11 cellular contexts compared by ENCODE assay signal in genomic region chr2:112836695-112837117, GRCh38. TPM values are rescaled to one million over a fixed set of nuclear protein-coding genes. Genes with fewer than 3 reads are reported as not detected.
A peak's percentile ranks its signal among the peaks of the same experiment; 100 is the strongest.
DNase-seq lines count a peak whose midpoint lies in the region; ATAC-seq, FAIRE-seq and TF ChIP-seq lines count a peak whose summit lies in the region.
"Had no signal": no experiment of that assay in that cellular context is flagged by ENCODE, and none has a peak within 500 bp of the region (broad histone marks: within the 10 kb centered on the region; RNA-seq: fewer than 3 reads in every experiment).

Gene IL1B, minus strand, starts transcription at chr2:112836779. Its CDS starts 550 bp downstream, at chr2:112836229.

- H2AFZ ChIP-seq in GM12878 (ENCODE audit: control insufficient read depth, low read depth, low read length), result peak within 1 kb of the TSS; percentile 39

- no peaks in the 10 kb centered on the region for H3K9me3 Mint-ChIP-seq in memory B cell
- H3K9me3 Mint-ChIP-seq in activated T-helper 2 cell treated with anti-CD3 and anti-CD28 coated beads, Interferon-gamma antibody, Interleukin-2, Interleukin-4, amounts not matched to agents 10 μg/mL and 5 μg/mL and 100 μg/mL, durations not matched to agents 14 hours and 24 hours and 36 hours, result no peaks in the 10 kb centered on the region

- H3K4me3 Mint-ChIP-seq in memory B cell, result peak within 1 kb of the TSS; percentile 7
- no peak within 1 kb of the TSS for H3K4me3 Mint-ChIP-seq in activated T-helper 2 cell treated with anti-CD3 and anti-CD28 coated beads, Interferon-gamma antibody, Interleukin-2, Interleukin-4, amounts not matched to agents 10 μg/mL and 5 μg/mL and 100 μg/mL, durations not matched to agents 14 hours and 24 hours and 36 hours (ENCODE audit: low read depth)
- H3K4me3 Mint-ChIP-seq: activated CD8-positive, alpha-beta T cell treated with anti-CD3 and anti-CD28 coated beads, Interleukin-2, amount 10 ng/mL, durations not matched to agents 7 days and 5 days had no signal

- H3K4me3 ChIP-seq in MG63 (peak within 1 kb of the TSS; percentile 44), GM12878 (no peak within 1 kb of the TSS)

- TF ChIP-seq RAD21 in GM12878 (IDR thresholded peaks at IDR 0.05; ENCODE audit: insufficient read depth, low read depth, low read length), result no peak

- peak within 1 kb of the TSS; percentile 44 for H3K4me2 ChIP-seq in GM12878 (ENCODE audit: control insufficient read depth, insufficient read depth)

- RAD21 ChIA-PET in GM12878 (lab: Charles Lee; ENCODE audit: unreplicated experiment), result interaction anchor here (1.0 to 2.4 kb wide), 6 partner anchors 27 to 88 kb away, joined by 3 to 11 read pairs (median 6); no protein-coding TSS in a partner anchor

- H3K9me3 ChIP-seq in MG63, result no peaks in the 10 kb centered on the region
- no peaks in the 10 kb centered on the region; the same call in 2 of the 3 replicates for H3K9me3 ChIP-seq in GM12878 (replicated peaks; ENCODE audit: control insufficient read depth, insufficient read depth, low read length)

- no peak for TF ChIP-seq POLR2A in GM12878 (IDR thresholded peaks at IDR 0.05; ENCODE audit: low read depth, low read length)

- H3K36me3 ChIP-seq in MG63 (peaks cover 35% of the 10 kb centered on the region), GM12878 (ENCODE audit: control insufficient read depth in 2 of 2, insufficient read depth in 2 of 2, low read length in 1 of 2) (no peaks in the 10 kb centered on the region)

- no TSS peak for BruUV-seq in GM12878 (replicated peaks; lab: Mats Ljungman, UMichigan)

- no peaks in the 10 kb centered on the region for H4K20me1 ChIP-seq in GM12878 (ENCODE audit: control insufficient read depth, insufficient read depth)

- SMC1A ChIA-PET in GM12878 (lab: Charles Lee; ENCODE audit: uncharacterized antibody, unreplicated experiment), result interaction anchor here (1.0 to 6.5 kb wide), 11 partner anchors 9 to 87 kb away, joined by 3 to 33 read pairs (median 3); no protein-coding TSS in a partner anchor

- intact Hi-C loops in GM12878 (cut with micrococcal nuclease; ENCODE audit: unreplicated experiment), result no loop called here
- intact Hi-C loops in activated T-helper 2 cell treated with anti-CD3 and anti-CD28 coated beads, Interferon-gamma antibody, Interleukin-2, Interleukin-4, amounts not matched to agents 10 μg/mL and 5 μg/mL and 100 μg/mL, durations not matched to agents 14 hours and 24 hours and 36 hours (cut with micrococcal nuclease), result no loop called here

- TF ChIP-seq CTCF in GM12878 (IDR thresholded peaks at IDR 0.05 in 2 of 3, conservative IDR thresholded peaks at IDR 0.05 in 1 of 3; ENCODE audit: control insufficient read depth in 2 of 3, extremely low read depth in 1 of 3, insufficient read depth in 1 of 3, low read depth in 3 of 3, low read length in 3 of 3), result no peak

- H3K27me3 ChIP-seq in MG63 (no peaks in the 10 kb centered on the region), GM12878 (replicated peaks in 1 of 2; ENCODE audit: control insufficient read depth in 2 of 2, insufficient read depth in 2 of 2, low read length in 1 of 2) (no peaks in the 10 kb centered on the region)

- no peak within 1 kb of the TSS for H3K9ac ChIP-seq in GM12878 (ENCODE audit: control insufficient read depth, insufficient read depth, low read length)

- H3K4me1 ChIP-seq in GM12878 (ENCODE audit: control insufficient read depth, insufficient read depth, low read length), result peaks cover 34% of the 10 kb centered on the region

- FAIRE-seq in GM12878 (lab: Jason Lieb, UNC), result no peak

- TF ChIP-seq EP300 in GM12878 (IDR thresholded peaks at IDR 0.05; ENCODE audit: borderline replicate concordance in 1 of 2, control insufficient read depth in 1 of 2, low read depth in 2 of 2, low read length in 2 of 2), result no peak

- H3K4me1 Mint-ChIP-seq in memory B cell, result peaks cover 39% of the 10 kb centered on the region
- no peaks in the 10 kb centered on the region for H3K4me1 Mint-ChIP-seq in activated T-helper 2 cell treated with anti-CD3 and anti-CD28 coated beads, Interferon-gamma antibody, Interleukin-2, Interleukin-4, amounts not matched to agents 10 μg/mL and 5 μg/mL and 100 μg/mL, durations not matched to agents 14 hours and 24 hours and 36 hours (ENCODE audit: low read depth)

- POLR2A ChIA-PET in GM12878 (lab: Charles Lee), result interaction anchor here (0.6 to 3.8 kb wide), 6 partner anchors 19 to 323 kb away, joined by 3 to 15 read pairs (median 4); no protein-coding TSS in a partner anchor

- 2% methylated on average over 4 of the region's 4 CpGs for WGBS in GM12878 (ENCODE audit: insufficient coverage, insufficient replicate concordance, low lambda C conversion rate, missing lambda C conversion rate)

- H3K79me2 ChIP-seq in GM12878 (ENCODE audit: control insufficient read depth, insufficient read depth, low read length), result no peaks in the 10 kb centered on the region

- CTCF ChIA-PET in GM12878 (lab: Yijun Ruan, JAX), result interaction anchor here (0.8 to 3.8 kb wide), 4 partner anchors 9 to 105 kb away, joined by 3 to 13 read pairs (median 4); no protein-coding TSS in a partner anchor

- ATAC-seq in GM12878 (peak; percentile 21), memory B cell (ENCODE audit: low read depth) (peak; percentile 48), GM19328 (IDR thresholded peaks at IDR 0.05; ENCODE audit: unreplicated experiment) (no peak)
- ATAC-seq: activated CD8-positive, alpha-beta T cell treated with anti-CD3 and anti-CD28 coated beads, Interleukin-2, amount 10 ng/mL, durations not matched to agents 7 days and 5 days had no signal

- DNase-seq in AML-193 (lab: John Stamatoyannopoulos, UW) (peak; percentile 95 to 98), MG63 (peak; percentile 28), GM12878 (ENCODE audit: low read depth, low spot score) (no peak), memory B cell (ENCODE audit: low spot score in 2 of 2) (no peak), NCI-H345 (lab: John Stamatoyannopoulos, UW) (no peak)
- DNase-seq in activated T-helper 2 cell treated with anti-CD3 and anti-CD28 coated beads, Interferon-gamma antibody, Interleukin-2, Interleukin-4, amounts not matched to agents 10 μg/mL and 5 μg/mL and 100 μg/mL, durations not matched to agents 14 hours and 24 hours and 36 hours (ENCODE audit: low spot score), result no peak
- no peak for DNase-seq in activated CD8-positive, alpha-beta memory T cell treated with anti-CD3 and anti-CD28 coated beads, Interleukin-2, amount 50 U/mL, for 48 hours
- DNase-seq: activated CD8-positive, alpha-beta T cell treated with anti-CD3 and anti-CD28 coated beads, Interleukin-2, amount 10 ng/mL, durations not matched to agents 7 days and 5 days; cortex of kidney; NCI-H82 had no signal

- H3K27ac Mint-ChIP-seq in memory B cell, result peak within 1 kb of the TSS; percentile 37
- H3K27ac Mint-ChIP-seq in activated T-helper 2 cell treated with anti-CD3 and anti-CD28 coated beads, Interferon-gamma antibody, Interleukin-2, Interleukin-4, amounts not matched to agents 10 μg/mL and 5 μg/mL and 100 μg/mL, durations not matched to agents 14 hours and 24 hours and 36 hours, result no peak within 1 kb of the TSS
- H3K27ac Mint-ChIP-seq: activated CD8-positive, alpha-beta T cell treated with anti-CD3 and anti-CD28 coated beads, Interleukin-2, amount 10 ng/mL, durations not matched to agents 7 days and 5 days had no signal

- H3K27me3 Mint-ChIP-seq in memory B cell, result no peaks in the 10 kb centered on the region
- peaks cover 37% of the 10 kb centered on the region for H3K27me3 Mint-ChIP-seq in activated T-helper 2 cell treated with anti-CD3 and anti-CD28 coated beads, Interferon-gamma antibody, Interleukin-2, Interleukin-4, amounts not matched to agents 10 μg/mL and 5 μg/mL and 100 μg/mL, durations not matched to agents 14 hours and 24 hours and 36 hours (ENCODE audit: low read depth)

- H3K36me3 Mint-ChIP-seq in memory B cell, result no peaks in the 10 kb centered on the region
- H3K36me3 Mint-ChIP-seq in activated T-helper 2 cell treated with anti-CD3 and anti-CD28 coated beads, Interferon-gamma antibody, Interleukin-2, Interleukin-4, amounts not matched to agents 10 μg/mL and 5 μg/mL and 100 μg/mL, durations not matched to agents 14 hours and 24 hours and 36 hours (ENCODE audit: low read depth), result no peaks in the 10 kb centered on the region

- in situ Hi-C loops in GM12878 (cut with MboI), result no loop called here

- no peak within 1 kb of the TSS for H3K27ac ChIP-seq in GM12878 (ENCODE audit: control insufficient read depth, insufficient read depth)

TF ChIP-seq in GM12878, 131 proteins besides CTCF, POLR2A, EP300 and RAD21 (continues in another document):
- no peak for TF ChIP-seq SREBF2 (IDR thresholded peaks at IDR 0.05; ENCODE audit: low read length)

RNA-seq across cellular contexts. Expression of gene IL1B, which starts in this region (rescaled TPM):
- 15.8 and 21.6 TPM in 2 replicates for total RNA-seq in MG63 (2014; rRNA removed; shearing (Covaris generic); ENCODE audit: low replicate concordance)
- total RNA-seq in GM12878 (2013; cell fraction: nucleolus; rRNA removed), result 3.2 and 7.2 TPM in 2 replicates
- total RNA-seq in GM12878 (2014; rRNA removed), result 0.93 and 1.4 TPM in 2 replicates
- total RNA-seq in GM12878 (2014; rRNA removed; fragmentation: Illumina TruSeq; extraction: Trizol), result 0.88 and 1.0 TPM in 2 replicates
- total RNA-seq in GM12878 (2021), result 0.64 and 0.72 TPM in 2 replicates
- polyA plus RNA-seq in GM12878 (2011; ENCODE audit: low read depth), result 1.4 TPM
- polyA plus RNA-seq in GM12878 (2011; rRNA removed), result 0.30 and 0.35 TPM in 2 replicates
- 0.15 and 0.17 TPM in 2 replicates for polyA plus RNA-seq in GM12878 (2011; cell fraction: cytosol; rRNA removed)
- 0.10 and 0.43 TPM in 2 replicates for polyA plus RNA-seq in GM12878 (2011; cell fraction: nucleus; rRNA removed)
- polyA plus RNA-seq in GM12878 (2012), result 1.5 and 2.0 TPM in 2 replicates
- polyA plus RNA-seq in GM12878 (2014; fragmentation: Illumina TruSeq; extraction: Trizol), result 1.3 and 1.4 TPM in 2 replicates
- polyA plus RNA-seq in GM12878 (2014; fragmentation: Nextera tagmentation; extraction: Ambion mirVana), result 1 to 10 TPM in 1 of 2 experiments, under 1 TPM in 1; 0.57 to 1.6 TPM
- polyA plus RNA-seq in GM12878 (2014; rRNA removed), result 0.88 and 1.2 TPM in 2 replicates
- polyA plus RNA-seq in GM12878 (2016; fragmentation: Nextera tagmentation; extraction: Ambion mirVana), result under 1 TPM; 0.20 to 0.32 TPM
- 0.93 TPM in 1 of 2 replicates, not detected in the other for polyA minus RNA-seq in GM12878 (2011; rRNA and poly(A)+ RNA removed)
- polyA minus RNA-seq in GM12878 (2011; cell fraction: cytosol; rRNA and poly(A)+ RNA removed), result not detected in 2 replicates
- polyA minus RNA-seq in GM12878 (2011; cell fraction: nucleus; rRNA and poly(A)+ RNA removed), result 0.36 TPM in 1 of 2 replicates, not detected in the other
- not detected in 2 replicates for total RNA-seq in activated T-helper 2 cell treated with anti-CD3 and anti-CD28 coated beads, Interferon-gamma antibody, Interleukin-2, Interleukin-4, amounts not matched to agents 10 μg/mL and 5 μg/mL and 100 μg/mL, durations not matched to agents 14 hours and 24 hours and 36 hours
- total RNA-seq: activated CD8-positive, alpha-beta T cell treated with anti-CD3 and anti-CD28 coated beads, Interleukin-2, amount 10 ng/mL, durations not matched to agents 7 days and 5 days had no signal

Comparison
In these comparisons a context has a peak if more than half of its experiments do, and no peak if none do; other contexts are left out.
1. DNase-seq: peak in AML-193 (2 of 2) and MG63 (single experiment); none in GM12878 (single experiment), memory B cell (0 of 2), activated T-helper 2 cell treated with anti-CD3 and anti-CD28 coated beads, Interferon-gamma antibody, Interleukin-2, Interleukin-4, amounts not matched to agents 10 μg/mL and 5 μg/mL and 100 μg/mL, durations not matched to agents 14 hours and 24 hours and 36 hours (single experiment), NCI-H345 (single experiment) and activated CD8-positive, alpha-beta memory T cell treated with anti-CD3 and anti-CD28 coated beads, Interleukin-2, amount 50 U/mL, for 48 hours (single experiment).